Comparison of ENCODE assay signal across 1 cellular context in genomic region chr5:131634996-131635754, GRCh38.
TF ChIP-seq lines count a peak whose summit lies in the region.

RAPGEF6 (minus strand) TSS chr5:131635229; CDS start chr5:131635030, 199 bp downstream.

TF ChIP-seq in HEK293, 187 proteins besides CTCF, POLR2A, EP300 and RAD21 (continued from another document and continues in another):
- TF ChIP-seq PRDM4 (tag by site-specific recombination; IDR thresholded peaks at IDR 0.05) (no peak), ZNF670 (tag by site-specific recombination; IDR thresholded peaks at IDR 0.05; ENCODE audit: low read depth) (no peak), ZNF596 (tag by site-specific recombination; IDR thresholded peaks at IDR 0.05) (no peak), ZBTB11 (tag by site-specific recombination; conservative IDR thresholded peaks at IDR 0.05; ENCODE audit: low read depth) (peak; percentile 94), ZNF571 (tag by site-specific recombination; IDR thresholded peaks at IDR 0.05) (no peak), ZNF610 (tag by site-specific recombination; IDR thresholded peaks at IDR 0.05; ENCODE audit: borderline replicate concordance) (0 out of 2 replicates have a peak, but pooled peaks have one; percentile 29), GLI4 (tag by site-specific recombination; IDR thresholded peaks at IDR 0.05) (no peak), ZNF510 (tag by site-specific recombination; IDR thresholded peaks at IDR 0.05; ENCODE audit: insufficient replicate concordance) (no peak), ZNF677 (tag by site-specific recombination; IDR thresholded peaks at IDR 0.05) (no peak), ZNF214 (tag by site-specific recombination; IDR thresholded peaks at IDR 0.05; ENCODE audit: borderline replicate concordance) (no peak), PRDM2 (tag by site-specific recombination; IDR thresholded peaks at IDR 0.05; ENCODE audit: borderline replicate concordance) (no peak), TSHZ1 (tag by site-specific recombination; IDR thresholded peaks at IDR 0.05; ENCODE audit: borderline replicate concordance) (no peak), ZFP41 (tag by site-specific recombination; IDR thresholded peaks at IDR 0.05; ENCODE audit: borderline replicate concordance) (no peak), ZNF280C (tag by site-specific recombination; IDR thresholded peaks at IDR 0.05) (no peak), ZNF558 (tag by site-specific recombination; IDR thresholded peaks at IDR 0.05) (no peak; the same call in 1 of the 2 replicates), ZNF449 (tag by site-specific recombination; IDR thresholded peaks at IDR 0.05) (no peak; the same call in 1 of the 2 replicates), ZNF530 (tag by site-specific recombination; IDR thresholded peaks at IDR 0.05; ENCODE audit: low read depth) (no peak), PRDM1 (tag by site-specific recombination; IDR thresholded peaks at IDR 0.05) (peak; percentile 75), ZNF140 (tag by site-specific recombination; IDR thresholded peaks at IDR 0.05) (no peak), ZNF433 (tag by site-specific recombination; IDR thresholded peaks at IDR 0.05; ENCODE audit: low read depth) (no peak), ZNF211 (tag by site-specific recombination; IDR thresholded peaks at IDR 0.05; ENCODE audit: low read depth) (no peak), KLF16 (tag by site-specific recombination; IDR thresholded peaks at IDR 0.05) (0 out of 2 replicates have a peak, but pooled peaks have one; percentile 31), ZNF132 (tag by site-specific recombination; IDR thresholded peaks at IDR 0.05; ENCODE audit: borderline replicate concordance) (no peak), ZNF521 (tag by site-specific recombination; IDR thresholded peaks at IDR 0.05) (no peak), ZSCAN30 (tag by site-specific recombination; IDR thresholded peaks at IDR 0.05) (peak; percentile 50; the same call in 1 of the 2 replicates), KLF8 (tag by site-specific recombination; IDR thresholded peaks at IDR 0.05) (peak; percentile 37; the same call in 1 of the 2 replicates), HOXD13 (CRISPR knock-in tag; IDR thresholded peaks at IDR 0.05; ENCODE audit: borderline replicate concordance) (no peak), ZNF10 (tag by site-specific recombination; IDR thresholded peaks at IDR 0.05) (no peak), HOXA7 (CRISPR knock-in tag; IDR thresholded peaks at IDR 0.05; ENCODE audit: borderline replicate concordance) (no peak), ZNF24 (tag by site-specific recombination; IDR thresholded peaks at IDR 0.05) (no peak), BCL11B (tag by site-specific recombination; IDR thresholded peaks at IDR 0.05; ENCODE audit: low read depth) (peak; percentile 73), ZNF416 (tag by site-specific recombination; IDR thresholded peaks at IDR 0.05) (no peak), ZNF555 (tag by site-specific recombination; conservative IDR thresholded peaks at IDR 0.05) (no peak), SALL2 (tag by site-specific recombination; IDR thresholded peaks at IDR 0.05; ENCODE audit: borderline replicate concordance) (no peak), SCRT1 (tag by site-specific recombination; IDR thresholded peaks at IDR 0.05; ENCODE audit: borderline replicate concordance) (no peak), ZNF404 (tag by site-specific recombination; IDR thresholded peaks at IDR 0.05) (no peak), ZSCAN16 (tag by site-specific recombination; IDR thresholded peaks at IDR 0.05) (no peak), ZNF19 (tag by site-specific recombination; IDR thresholded peaks at IDR 0.05; ENCODE audit: low read depth) (no peak), ZNF704 (tag by site-specific recombination; IDR thresholded peaks at IDR 0.05) (no peak), ZNF184 (tag by site-specific recombination; IDR thresholded peaks at IDR 0.05) (no peak), ZXDB (tag by site-specific recombination; IDR thresholded peaks at IDR 0.05) (peak; percentile 75), ZNF580 (tag by site-specific recombination; IDR thresholded peaks at IDR 0.05) (no peak)
